Comparison of ENCODE assay signal across 14 cellular contexts in the genomic region with DNA sequence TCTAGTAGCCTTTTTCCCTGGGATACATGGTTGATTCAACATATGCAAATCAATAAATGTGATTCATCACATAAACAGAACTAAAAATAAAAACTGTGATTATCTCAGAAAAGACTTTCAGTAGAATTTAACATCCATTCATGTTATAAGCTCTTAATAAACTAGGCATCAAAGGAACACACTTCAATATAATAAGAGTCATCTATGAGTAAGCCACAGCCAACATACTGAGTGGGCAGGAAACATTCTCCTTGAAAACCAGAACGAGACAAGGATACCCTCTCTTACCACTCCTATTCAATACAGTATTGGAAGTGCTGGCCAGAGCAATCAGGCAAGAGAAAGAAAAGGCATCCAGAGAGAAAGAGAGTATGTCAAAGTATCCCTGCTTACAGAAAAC.
DNase-seq lines count a peak whose midpoint lies in the region; ATAC-seq and TF ChIP-seq lines count a peak whose summit lies in the region.
"Had no signal": no experiment of that assay in that cellular context is flagged by ENCODE, and none has a peak within 500 bp of the region (broad histone marks: within the 10 kb centered on the region; RNA-seq: fewer than 3 reads in every experiment).

No MANE protein-coding gene starts in this region.

- no peak overlapping the region for H2AFZ ChIP-seq in GM23248
- no peak overlapping the region for H2AFZ ChIP-seq in IMR-90 (replicated peaks; ENCODE audit: low read length, poor library complexity)

- H3K56ac ChIP-seq in IMR-90 (ENCODE audit: extremely low read depth, insufficient read depth, low read length) = no peak overlapping the region

- H3K79me1 ChIP-seq in IMR-90 (ENCODE audit: low read depth in 1 of 2, low read length in 2 of 2) = no peaks in the 10 kb centered on the region

- H3K36me3 ChIP-seq in GM23248 (ENCODE audit: low read depth) (no peaks in the 10 kb centered on the region), IMR-90 (ENCODE audit: control insufficient read depth, insufficient read depth, low read length) (no peaks in the 10 kb centered on the region), RWPE2 (ENCODE audit: low read depth) (no peaks in the 10 kb centered on the region)
- H3K36me3 ChIP-seq: BE2C, HAP-1 had no signal

- H3K18ac ChIP-seq in IMR-90 (ENCODE audit: low read depth, low read length) = no peak overlapping the region

- ATAC-seq in IMR-90 (ENCODE audit: low read depth) = no peak
- peak; percentile 68; the same call in 1 of the 3 replicates for ATAC-seq in RWPE2 (ENCODE audit: low read depth)
- peak; percentile 72 for ATAC-seq in foreskin keratinocyte
- no peak for ATAC-seq in GM21619 (IDR thresholded peaks at IDR 0.05; ENCODE audit: unreplicated experiment)
- ATAC-seq: A549 had no signal

- no peaks in the 10 kb centered on the region for H3K9me2 ChIP-seq in GM23248 (ENCODE audit: insufficient read depth)

- 0% methylated on average over 1 of the region's 1 CpG for WGBS in GM23248 (ENCODE audit: low coverage in 1 of 2, low lambda C conversion rate in 2 of 2, missing lambda C conversion rate in 2 of 2), 2 experiments
- no CpG with 5 or more reads among the region's 1 CpG for WGBS in IMR-90 (ENCODE audit: extremely low coverage in 2 of 2, insufficient read length in 1 of 2), 2 experiments

- no peaks in the 10 kb centered on the region for H3K79me2 ChIP-seq in GM23248 (ENCODE audit: insufficient read depth)

- CTCF ChIA-PET in IMR-90 (lab: Yijun Ruan, JAX) = no interaction called here

- no peaks in the 10 kb centered on the region for H3K9me3 ChIP-seq in GM23248 (ENCODE audit: low read depth)
- H3K9me3 ChIP-seq in IMR-90 (ENCODE audit: control insufficient read depth, insufficient read depth, low read length) = no peaks in the 10 kb centered on the region
- H3K9me3 ChIP-seq in RWPE2 (ENCODE audit: severe bottlenecking) = no peaks in the 10 kb centered on the region
- H3K9me3 ChIP-seq: A549, BE2C, Caco-2, HAP-1 had no signal

- no peaks in the 10 kb centered on the region for H3K27me3 ChIP-seq in GM23248 (replicated peaks; ENCODE audit: insufficient read depth)
- no peaks in the 10 kb centered on the region for H3K27me3 ChIP-seq in IMR-90 (ENCODE audit: control insufficient read depth, insufficient read depth, low read length)
- H3K27me3 ChIP-seq in RWPE2 (ENCODE audit: insufficient read depth, poor library complexity, severe bottlenecking) = no peaks in the 10 kb centered on the region
- no peaks in the 10 kb centered on the region for H3K27me3 ChIP-seq in foreskin keratinocyte
- H3K27me3 ChIP-seq: BE2C had no signal

- dilution Hi-C loops in IMR-90 (cut with HindIII; ENCODE audit: low sequenced_read_pairs, unreplicated experiment) = no loop called here

- H3K23ac ChIP-seq in IMR-90 (ENCODE audit: low read depth, low read length) = no peak overlapping the region

- no peak overlapping the region for H3K27ac ChIP-seq in GM23248
- no peak overlapping the region for H3K27ac ChIP-seq in IMR-90 (ENCODE audit: insufficient read depth, low read length)
- no peak overlapping the region for H3K27ac ChIP-seq in RWPE2 (ENCODE audit: poor library complexity, severe bottlenecking)
- peak overlapping the region; percentile 24 for H3K27ac ChIP-seq in foreskin keratinocyte
- H3K27ac ChIP-seq: A549, C4-2B had no signal

- no peaks in the 10 kb centered on the region for H4K20me1 ChIP-seq in GM23248 (ENCODE audit: insufficient read depth)
- no peaks in the 10 kb centered on the region for H4K20me1 ChIP-seq in IMR-90 (ENCODE audit: insufficient read depth, low read length)

- no peaks in the 10 kb centered on the region for H3K9me1 ChIP-seq in IMR-90 (ENCODE audit: insufficient read depth, low read length)

- H2AK5ac ChIP-seq in IMR-90 (ENCODE audit: low read depth, low read length) = no peak overlapping the region

- intact Hi-C loops in IMR-90 (cut with micrococcal nuclease) = no loop called here

- no peak overlapping the region for H2AK9ac ChIP-seq in IMR-90 (replicated peaks; ENCODE audit: low read depth, low read length, poor library complexity)

- H3K4ac ChIP-seq in IMR-90 (ENCODE audit: low read depth, low read length) = no peak overlapping the region

- H3K4me1 ChIP-seq in GM23248 (ENCODE audit: insufficient read depth) (no peaks in the 10 kb centered on the region), IMR-90 (ENCODE audit: control insufficient read depth, insufficient read depth, low read length) (no peaks in the 10 kb centered on the region), RWPE2 (ENCODE audit: insufficient read depth, poor library complexity, severe bottlenecking) (no peaks in the 10 kb centered on the region), foreskin keratinocyte (no peaks in the 10 kb centered on the region)
- H3K4me1 ChIP-seq: A549, BE2C, Caco-2, HAP-1 had no signal

- H4K5ac ChIP-seq in IMR-90 (ENCODE audit: low read depth, low read length) = no peak overlapping the region

- POLR2A ChIA-PET in IMR-90 (lab: Charles Lee; ENCODE audit: unreplicated experiment) = no interaction called here

- no peak overlapping the region for H4K8ac ChIP-seq in IMR-90 (ENCODE audit: low read depth in 2 of 2, low read length in 2 of 2)

- no TSS peak for BruUV-seq in IMR-90 (replicated peaks; lab: Mats Ljungman, UMichigan)

- no peak overlapping the region for H3K4me3 ChIP-seq in GM23248
- H3K4me3 ChIP-seq in IMR-90 (ENCODE audit: insufficient read depth, low read depth, low read length) = no peak overlapping the region
- no peak overlapping the region for H3K4me3 ChIP-seq in RWPE2 (ENCODE audit: severe bottlenecking)
- H3K4me3 ChIP-seq: A549, HAP-1 had no signal

- no peak for TF ChIP-seq POLR2A in IMR-90 (IDR thresholded peaks at IDR 0.05; ENCODE audit: low read depth, low read length)

- no peak overlapping the region for H2BK15ac ChIP-seq in IMR-90 (ENCODE audit: low read depth, low read length)

- peaks cover 10% of the 10 kb centered on the region; the same call in 1 of the 2 replicates for H3F3A ChIP-seq in GM23248 (ENCODE audit: insufficient read depth)

- no peak overlapping the region for H2BK120ac ChIP-seq in IMR-90 (ENCODE audit: low read depth, low read length)

- in situ Hi-C loops in GM23248 (cut with MboI) = no loop called here
- in situ Hi-C loops in IMR-90 (cut with MboI; ENCODE audit: low sequenced_read_pairs) = no loop called here

- no peak overlapping the region for H4K91ac ChIP-seq in IMR-90 (ENCODE audit: insufficient read depth, low read depth, low read length)

- no peak overlapping the region for H3K14ac ChIP-seq in IMR-90 (replicated peaks; ENCODE audit: low read depth, low read length)

- H2BK5ac ChIP-seq in IMR-90 (ENCODE audit: low read depth, low read length, poor library complexity, severe bottlenecking) = no peak overlapping the region

- no peak for TF ChIP-seq RAD21 in IMR-90 (IDR thresholded peaks at IDR 0.05; ENCODE audit: low read length)

- H3K9ac ChIP-seq in GM23248 (no peak overlapping the region), IMR-90 (ENCODE audit: low read depth, low read length) (no peak overlapping the region)

- TF ChIP-seq CTCF in IMR-90 (conservative IDR thresholded peaks at IDR 0.05; ENCODE audit: low read depth, low read length) = no peak
- no peak for TF ChIP-seq CTCF in RWPE2 (IDR thresholded peaks at IDR 0.05; ENCODE audit: poor library complexity, severe bottlenecking)
- no peak for TF ChIP-seq CTCF in foreskin keratinocyte (conservative IDR thresholded peaks at IDR 0.05)

- DNase-seq in GM23248 (peak; percentile 26), IMR-90 (peak; percentile 14), RWPE2 (ENCODE audit: low spot score) (no peak), foreskin keratinocyte (no peak), COR-L47 (lab: John Stamatoyannopoulos, UW) (no peak)
- no peak for DNase-seq in activated CD4-positive, CD25-positive, alpha-beta regulatory T cell (lab: John Stamatoyannopoulos, UW)
- DNase-seq: BE2C; Caco-2; CD4-positive, alpha-beta memory T cell; KBM-7 had no signal

- H3K4me2 ChIP-seq in GM23248 (ENCODE audit: unreplicated experiment) (no peak overlapping the region), IMR-90 (ENCODE audit: low read depth, low read length) (no peak overlapping the region)
- H3K4me2 ChIP-seq: A549 had no signal

- no peak overlapping the region for H2BK20ac ChIP-seq in IMR-90 (ENCODE audit: low read depth, low read length)

TF ChIP-seq in IMR-90, 13 proteins besides CTCF, POLR2A, EP300 and RAD21:
- TF ChIP-seq NFE2L2 (IDR thresholded peaks at IDR 0.05; ENCODE audit: low read depth, low read length) = no peak
- TF ChIP-seq CEBPB (IDR thresholded peaks at IDR 0.05; ENCODE audit: low read depth, low read length) = no peak
- no peak for TF ChIP-seq MXI1 (IDR thresholded peaks at IDR 0.05; ENCODE audit: borderline replicate concordance, low read depth, low read length)
- no peak for TF ChIP-seq CHD1 (IDR thresholded peaks at IDR 0.05; ENCODE audit: low read depth, low read length)
- no peak for TF ChIP-seq MAFK (IDR thresholded peaks at IDR 0.05; ENCODE audit: low read depth, low read length)
- no peak for TF ChIP-seq FOS (IDR thresholded peaks at IDR 0.05; ENCODE audit: low read depth, low read length)
- TF ChIP-seq SMC3 (IDR thresholded peaks at IDR 0.05; ENCODE audit: low read depth, low read length) = no peak
- TF ChIP-seq RCOR1 (IDR thresholded peaks at IDR 0.05; ENCODE audit: insufficient replicate concordance, low read length) = no peak
- no peak for TF ChIP-seq BHLHE40 (IDR thresholded peaks at IDR 0.05; ENCODE audit: low read depth, low read length)
- TF ChIP-seq MAZ (IDR thresholded peaks at IDR 0.05; ENCODE audit: borderline replicate concordance, low read depth, low read length) = no peak
- TF ChIP-seq, protein P1, sequence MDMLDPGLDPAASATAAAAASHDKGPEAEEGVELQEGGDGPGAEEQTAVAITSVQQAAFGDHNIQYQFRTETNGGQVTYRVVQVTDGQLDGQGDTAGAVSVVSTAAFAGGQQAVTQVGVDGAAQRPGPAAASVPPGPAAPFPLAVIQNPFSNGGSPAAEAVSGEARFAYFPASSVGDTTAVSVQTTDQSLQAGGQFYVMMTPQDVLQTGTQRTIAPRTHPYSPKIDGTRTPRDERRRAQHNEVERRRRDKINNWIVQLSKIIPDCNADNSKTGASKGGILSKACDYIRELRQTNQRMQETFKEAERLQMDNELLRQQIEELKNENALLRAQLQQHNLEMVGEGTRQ (IDR thresholded peaks at IDR 0.05; ENCODE audit: low read depth, low read length) = no peak
- TF ChIP-seq RFX5 (IDR thresholded peaks at IDR 0.05; ENCODE audit: low read depth, low read length) = no peak
- TF ChIP-seq, protein P2, sequence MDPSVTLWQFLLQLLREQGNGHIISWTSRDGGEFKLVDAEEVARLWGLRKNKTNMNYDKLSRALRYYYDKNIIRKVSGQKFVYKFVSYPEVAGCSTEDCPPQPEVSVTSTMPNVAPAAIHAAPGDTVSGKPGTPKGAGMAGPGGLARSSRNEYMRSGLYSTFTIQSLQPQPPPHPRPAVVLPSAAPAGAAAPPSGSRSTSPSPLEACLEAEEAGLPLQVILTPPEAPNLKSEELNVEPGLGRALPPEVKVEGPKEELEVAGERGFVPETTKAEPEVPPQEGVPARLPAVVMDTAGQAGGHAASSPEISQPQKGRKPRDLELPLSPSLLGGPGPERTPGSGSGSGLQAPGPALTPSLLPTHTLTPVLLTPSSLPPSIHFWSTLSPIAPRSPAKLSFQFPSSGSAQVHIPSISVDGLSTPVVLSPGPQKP (IDR thresholded peaks at IDR 0.05; ENCODE audit: borderline replicate concordance, low read depth, low read length) = no peak

Comparison
In these comparisons a context has a peak if more than half of its experiments do, and no peak if none do; other contexts are left out.
1. DNase-seq: peak in GM23248 (single experiment) and IMR-90 (single experiment); none in RWPE2 (single experiment), foreskin keratinocyte (0 of 2), activated CD4-positive, CD25-positive, alpha-beta regulatory T cell (0 of 4) and COR-L47 (single experiment).
2. ATAC-seq: peak in RWPE2 (single experiment) and foreskin keratinocyte (single experiment); none in IMR-90 (single experiment) and GM21619 (single experiment).